ENCODE assay signal across 29 cellular contexts in the genomic region with DNA sequence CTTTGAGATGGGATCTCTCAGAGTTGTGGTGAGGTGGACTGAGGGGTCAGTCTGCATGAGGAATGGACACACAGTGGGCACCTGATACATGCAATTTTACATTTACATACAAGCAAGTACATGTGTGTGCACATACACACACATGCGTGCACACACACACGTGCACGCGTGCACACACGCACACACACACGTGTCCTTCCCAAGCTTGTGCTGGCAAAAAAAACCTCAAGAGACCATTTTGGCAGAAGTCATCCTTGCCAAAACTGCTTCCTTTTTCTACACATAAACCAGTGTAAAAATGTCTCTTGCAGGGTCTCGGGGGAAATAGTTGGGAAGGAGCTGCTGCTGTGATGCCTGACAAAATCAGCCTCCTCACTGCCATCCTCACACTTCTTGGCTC.
"Had no signal": no experiment of that assay in that cellular context is flagged by ENCODE, and none has a peak within 500 bp of the region (broad histone marks: within the 10 kb centered on the region; RNA-seq: fewer than 3 reads in every experiment).

No MANE protein-coding gene starts in this region.

- H3K27me3 ChIP-seq: adrenal gland, body of pancreas had no signal

- H3K36me3 Mint-ChIP-seq: activated naive CD8-positive, alpha-beta T cell treated with anti-CD3 and anti-CD28 coated beads for 36 hours had no signal

- H3K4me3 ChIP-seq: adrenal gland, body of pancreas had no signal

- H3K9me3 Mint-ChIP-seq: activated B cell treated with CpG ODN at 0.5 μM for 24 hours; activated CD8-positive, alpha-beta T cell treated with anti-CD3 and anti-CD28 coated beads for 36 hours; activated naive CD4-positive, alpha-beta T cell treated with anti-CD3 and anti-CD28 coated beads for 36 hours; activated naive CD4-positive, alpha-beta T cell treated with anti-CD3 and anti-CD28 coated beads, Interleukin-2, amount 50 U/mL, for 24 hours; activated naive CD8-positive, alpha-beta T cell treated with anti-CD3 and anti-CD28 coated beads for 36 hours; activated naive CD8-positive, alpha-beta T cell treated with anti-CD3 and anti-CD28 coated beads, Interleukin-2, amount 50 U/mL, for 24 hours; activated T-helper 1 cell treated with anti-CD3 and anti-CD28 coated beads, Interleukin-12 subunit alpha, Interleukin-12 subunit beta, Interleukin-2, Interleukin-4 antibody, amounts not matched to agents 30 ng/mL and 10 ng/mL and 1 ng/mL, durations not matched to agents 14 hours and 24 hours and 36 hours; activated T-helper 2 cell treated with anti-CD3 and anti-CD28 coated beads, Interferon-gamma antibody, Interleukin-2, Interleukin-4, amounts not matched to agents 10 μg/mL and 5 μg/mL and 100 μg/mL, durations not matched to agents 14 hours and 24 hours and 36 hours; T-helper 2 cell treated with Interferon-gamma antibody and Interleukin-4, amounts not matched to agents 5 μg/mL and 100 μg/mL, for 36 hours had no signal

- H3K9me3 ChIP-seq: adrenal gland, body of pancreas had no signal

- H3K4me1 ChIP-seq: adrenal gland, body of pancreas had no signal

- H3K4me1 Mint-ChIP-seq: activated B cell treated with CpG ODN at 0.5 μM for 24 hours; activated naive CD4-positive, alpha-beta T cell treated with anti-CD3 and anti-CD28 coated beads, Interleukin-2, amount 50 U/mL, for 24 hours; activated naive CD8-positive, alpha-beta T cell treated with anti-CD3 and anti-CD28 coated beads, Interleukin-2, amount 50 U/mL, for 24 hours; T-helper 17 cell had no signal

- H3K27ac ChIP-seq: adrenal gland, body of pancreas, epithelial cell of prostate, WERI-Rb-1 had no signal

- H3K36me3 ChIP-seq: adrenal gland, WERI-Rb-1 had no signal

- H3K27ac Mint-ChIP-seq: activated B cell treated with CpG ODN at 0.5 μM for 24 hours; activated CD8-positive, alpha-beta T cell treated with anti-CD3 and anti-CD28 coated beads for 36 hours; activated naive CD4-positive, alpha-beta T cell treated with anti-CD3 and anti-CD28 coated beads for 36 hours; activated naive CD4-positive, alpha-beta T cell treated with anti-CD3 and anti-CD28 coated beads, Interleukin-2, amount 50 U/mL, for 24 hours; activated naive CD8-positive, alpha-beta T cell treated with anti-CD3 and anti-CD28 coated beads for 36 hours; activated naive CD8-positive, alpha-beta T cell treated with anti-CD3 and anti-CD28 coated beads, Interleukin-2, amount 50 U/mL, for 24 hours; activated T-helper 1 cell treated with anti-CD3 and anti-CD28 coated beads, Interleukin-12 subunit alpha, Interleukin-12 subunit beta, Interleukin-2, Interleukin-4 antibody, amounts not matched to agents 30 ng/mL and 10 ng/mL and 1 ng/mL, durations not matched to agents 14 hours and 24 hours and 36 hours; activated T-helper 2 cell treated with anti-CD3 and anti-CD28 coated beads, Interferon-gamma antibody, Interleukin-2, Interleukin-4, amounts not matched to agents 10 μg/mL and 5 μg/mL and 100 μg/mL, durations not matched to agents 14 hours and 24 hours and 36 hours; effector memory CD8-positive, alpha-beta T cell; T-helper 17 cell; T-helper 2 cell treated with Interferon-gamma antibody and Interleukin-4, amounts not matched to agents 5 μg/mL and 100 μg/mL, for 36 hours had no signal

- H3K27me3 Mint-ChIP-seq: activated B cell treated with CpG ODN at 0.5 μM for 24 hours; activated CD8-positive, alpha-beta T cell treated with anti-CD3 and anti-CD28 coated beads for 36 hours; activated naive CD8-positive, alpha-beta T cell treated with anti-CD3 and anti-CD28 coated beads, Interleukin-2, amount 50 U/mL, for 24 hours; effector memory CD8-positive, alpha-beta T cell; T-helper 17 cell had no signal

- DNase-seq: activated B cell treated with CpG ODN at 0.5 μM for 24 hours; activated CD4-positive, alpha-beta T cell treated with anti-CD3 and anti-CD28 coated beads for 48 hours; activated CD4-positive, alpha-beta T cell treated with anti-CD3 and anti-CD28 coated beads, Interleukin-2, amount 50 U/mL, for 1 hour; activated CD4-positive, alpha-beta T cell treated with anti-CD3 and anti-CD28 coated beads, Interleukin-2, amount 50 U/mL, for 48 hours; activated CD8-positive, alpha-beta memory T cell treated with anti-CD3 and anti-CD28 coated beads for 24 hours; activated CD8-positive, alpha-beta T cell treated with anti-CD3 and anti-CD28 coated beads for 36 hours; activated effector memory CD4-positive, alpha-beta T cell treated with anti-CD3 and anti-CD28 coated beads, Interleukin-2, amount 50 U/mL, for 16 hours; activated naive CD4-positive, alpha-beta T cell treated with anti-CD3 and anti-CD28 coated beads for 36 hours; activated naive CD8-positive, alpha-beta T cell treated with anti-CD3 and anti-CD28 coated beads for 36 hours; activated naive CD8-positive, alpha-beta T cell treated with anti-CD3 and anti-CD28 coated beads, Interleukin-2, amount 50 U/mL, for 24 hours; activated T-cell treated with anti-CD3 and anti-CD28 coated beads, Interleukin-2, amount 50 U/mL, for 4 hours; adrenal gland; amygdala; aorta; body of pancreas; cortex of kidney; dermis blood vessel endothelial cell; effector CD4-positive, alpha-beta T cell; effector memory CD8-positive, alpha-beta T cell; foreskin fibroblast; T-helper 1 cell; T-helper 17 cell; T1000; WERI-Rb-1 had no signal

- H3K4me3 Mint-ChIP-seq: activated B cell treated with CpG ODN at 0.5 μM for 24 hours; activated CD8-positive, alpha-beta T cell treated with anti-CD3 and anti-CD28 coated beads for 36 hours; activated naive CD4-positive, alpha-beta T cell treated with anti-CD3 and anti-CD28 coated beads for 36 hours; activated naive CD4-positive, alpha-beta T cell treated with anti-CD3 and anti-CD28 coated beads, Interleukin-2, amount 50 U/mL, for 24 hours; activated naive CD8-positive, alpha-beta T cell treated with anti-CD3 and anti-CD28 coated beads for 36 hours; activated naive CD8-positive, alpha-beta T cell treated with anti-CD3 and anti-CD28 coated beads, Interleukin-2, amount 50 U/mL, for 24 hours; activated T-cell treated with anti-CD3 and anti-CD28 coated beads, Interleukin-2, amount 50 U/mL, for 4 hours; activated T-helper 1 cell treated with anti-CD3 and anti-CD28 coated beads, Interleukin-12 subunit alpha, Interleukin-12 subunit beta, Interleukin-2, Interleukin-4 antibody, amounts not matched to agents 30 ng/mL and 10 ng/mL and 1 ng/mL, durations not matched to agents 14 hours and 24 hours and 36 hours; effector memory CD8-positive, alpha-beta T cell; T-helper 17 cell; T-helper 2 cell treated with Interferon-gamma antibody and Interleukin-4, amounts not matched to agents 5 μg/mL and 100 μg/mL, for 36 hours had no signal
